In genomic region chr10:96721207-96721572, GRCh38 we compare ENCODE assay signal across 1 cellular context.
TF ChIP-seq lines count a peak whose summit lies in the region.

No MANE protein-coding gene starts in this region.

TF ChIP-seq in SK-N-SH treated with all-trans-retinoic acid at 6 μM for 48 hours, 23 proteins besides CTCF, POLR2A, EP300 and RAD21 (continued from another document):
- TF ChIP-seq, protein P1, sequence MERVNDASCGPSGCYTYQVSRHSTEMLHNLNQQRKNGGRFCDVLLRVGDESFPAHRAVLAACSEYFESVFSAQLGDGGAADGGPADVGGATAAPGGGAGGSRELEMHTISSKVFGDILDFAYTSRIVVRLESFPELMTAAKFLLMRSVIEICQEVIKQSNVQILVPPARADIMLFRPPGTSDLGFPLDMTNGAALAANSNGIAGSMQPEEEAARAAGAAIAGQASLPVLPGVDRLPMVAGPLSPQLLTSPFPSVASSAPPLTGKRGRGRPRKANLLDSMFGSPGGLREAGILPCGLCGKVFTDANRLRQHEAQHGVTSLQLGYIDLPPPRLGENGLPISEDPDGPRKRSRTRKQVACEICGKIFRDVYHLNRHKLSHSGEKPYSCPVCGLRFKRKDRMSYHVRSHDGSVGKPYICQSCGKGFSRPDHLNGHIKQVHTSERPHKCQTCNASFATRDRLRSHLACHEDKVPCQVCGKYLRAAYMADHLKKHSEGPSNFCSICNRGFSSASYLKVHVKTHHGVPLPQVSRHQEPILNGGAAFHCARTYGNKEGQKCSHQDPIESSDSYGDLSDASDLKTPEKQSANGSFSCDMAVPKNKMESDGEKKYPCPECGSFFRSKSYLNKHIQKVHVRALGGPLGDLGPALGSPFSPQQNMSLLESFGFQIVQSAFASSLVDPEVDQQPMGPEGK (CRISPR knock-in tag; IDR thresholded peaks at IDR 0.05; ENCODE audit: borderline replicate concordance) = no peak
- TF ChIP-seq ZNF565 (CRISPR knock-in tag; conservative IDR thresholded peaks at IDR 0.05; ENCODE audit: low read depth) (no peak), ZC3H10 (CRISPR knock-in tag; IDR thresholded peaks at IDR 0.05) (no peak), BACH2 (CRISPR knock-in tag; IDR thresholded peaks at IDR 0.05; ENCODE audit: borderline replicate concordance) (no peak), ESRRG (CRISPR knock-in tag; IDR thresholded peaks at IDR 0.05) (no peak), ZFP30 (CRISPR knock-in tag; IDR thresholded peaks at IDR 0.05) (no peak), TCF4 (CRISPR knock-in tag; IDR thresholded peaks at IDR 0.05; ENCODE audit: borderline replicate concordance) (no peak)
